In the genomic region with DNA sequence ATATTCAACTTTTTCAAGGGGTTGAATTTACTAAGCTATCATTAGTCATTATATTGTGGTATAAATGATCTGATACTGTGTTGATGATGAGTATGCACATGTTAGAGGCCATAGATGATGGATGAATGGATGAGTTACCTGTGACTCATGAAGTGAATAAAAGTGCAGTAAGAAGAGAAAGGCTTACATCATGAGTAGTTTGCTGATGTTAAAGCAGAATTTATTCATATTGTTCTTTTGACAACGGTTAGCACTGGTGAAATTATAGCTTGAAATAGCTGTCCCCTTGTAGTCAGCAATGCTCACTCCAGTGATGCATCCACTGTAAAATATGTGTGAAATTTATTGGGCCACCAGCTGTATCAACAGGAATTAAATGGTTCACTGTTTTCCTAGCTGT, we compare ENCODE assay signal across 14 cellular contexts.
A peak's percentile ranks its signal among the peaks of the same experiment; 100 is the strongest.
DNase-seq lines count a peak whose midpoint lies in the region; ATAC-seq and TF ChIP-seq lines count a peak whose summit lies in the region.
"Had no signal": no experiment of that assay in that cellular context is flagged by ENCODE, and none has a peak within 500 bp of the region (broad histone marks: within the 10 kb centered on the region; RNA-seq: fewer than 3 reads in every experiment).

No MANE protein-coding gene starts in this region.

- no peak overlapping the region for H3K4me3 ChIP-seq in prostate gland

- H3K9me3 ChIP-seq in prostate gland: no peaks in the 10 kb centered on the region

- in situ Hi-C loops in KBM-7 (cut with MboI; ENCODE audit: low pct_unique_long_range_greater_than_20kb, low sequenced_read_pairs): no loop called here

- TF ChIP-seq CTCF in prostate gland (IDR thresholded peaks at IDR 0.05): no peak

- no peaks in the 10 kb centered on the region for H3K4me1 ChIP-seq in prostate gland (replicated peaks)

- WGBS in prostate gland: 67% methylated on average over 1 of the region's 1 CpG

- no peak for ATAC-seq in GM18511 (IDR thresholded peaks at IDR 0.05; ENCODE audit: unreplicated experiment)
- ATAC-seq: naive thymus-derived CD4-positive, alpha-beta T cell; Panc1 had no signal

- DNase-seq in ELR (ENCODE audit: low read depth): peak; percentile 86
- peak; percentile 54 for DNase-seq in NCI-H226
- DNase-seq in epithelial cell of prostate (ENCODE audit: low read depth, low spot score): peak; percentile 80
- peak; percentile 31 for DNase-seq in renal cortical epithelial cell (ENCODE audit: low read depth)
- DNase-seq in prostate gland (ENCODE audit: low spot score): no peak
- DNase-seq in KBM-7: no peak
- DNase-seq: activated CD4-positive, CD25-positive, alpha-beta regulatory T cell treated with anti-CD3 and anti-CD28 coated beads, Interleukin-2, amount 50 U/mL, for 72 hours; activated naive CD8-positive, alpha-beta T cell treated with anti-CD3 and anti-CD28 coated beads, Interleukin-2, amount 10 ng/mL, durations not matched to agents 7 days and 5 days; CD8-positive, alpha-beta memory T cell; cerebellar nuclear complex; naive thymus-derived CD4-positive, alpha-beta T cell; T-helper 1 cell had no signal

- H3K27me3 ChIP-seq in prostate gland (replicated peaks; ENCODE audit: insufficient read depth): no peaks in the 10 kb centered on the region

- H3K36me3 ChIP-seq in prostate gland: no peaks in the 10 kb centered on the region

- intact Hi-C loops in prostate gland (cut with DNase I): no loop called here

- no peak for TF ChIP-seq POLR2A in prostate gland (IDR thresholded peaks at IDR 0.05)

- H3K27ac ChIP-seq in epithelial cell of prostate (peak overlapping the region; percentile 58), prostate gland (no peak overlapping the region)

Comparison
In these comparisons a context has a peak if more than half of its experiments do, and no peak if none do; other contexts are left out.
1. DNase-seq: peak in ELR (single experiment), NCI-H226 (single experiment), epithelial cell of prostate (single experiment) and renal cortical epithelial cell (single experiment); none in prostate gland (single experiment) and KBM-7 (single experiment).